Comparison of ENCODE assay signal across 17 cellular contexts in genomic region chr18:75454022-75454795, GRCh38. TPM values are rescaled to one million over a fixed set of nuclear protein-coding genes. Genes with fewer than 3 reads are reported as not detected.
DNase-seq lines count a peak whose midpoint lies in the region; ATAC-seq and TF ChIP-seq lines count a peak whose summit lies in the region.
"Had no signal": no experiment of that assay in that cellular context is flagged by ENCODE, and none has a peak within 500 bp of the region (broad histone marks: within the 10 kb centered on the region; RNA-seq: fewer than 3 reads in every experiment).

No MANE protein-coding gene starts in this region.

- no peak overlapping the region for H3K4me3 Mint-ChIP-seq in mesothelial cell of epicardium
- H3K4me3 Mint-ChIP-seq: IgD-negative memory B cell had no signal

- H3K79me1 ChIP-seq in trophoblast cell (ENCODE audit: low read length) = no peaks in the 10 kb centered on the region

- H4K91ac ChIP-seq in trophoblast cell (ENCODE audit: low read depth, low read length) = no peak overlapping the region

- no peak overlapping the region for H2BK12ac ChIP-seq in trophoblast cell (ENCODE audit: low read length)

- no peak overlapping the region for H2BK120ac ChIP-seq in trophoblast cell (ENCODE audit: insufficient read depth, low read length, poor library complexity)

- H3K27me3 ChIP-seq in trophoblast cell (ENCODE audit: insufficient read depth, low read length) (peaks cover 13% of the 10 kb centered on the region), colonic mucosa (peaks cover 12% of the 10 kb centered on the region)
- H3K27me3 ChIP-seq: BLaER1 had no signal

- H3K14ac ChIP-seq in trophoblast cell (ENCODE audit: low read length) = no peak overlapping the region

- no peak overlapping the region for H3K4me2 ChIP-seq in trophoblast cell (ENCODE audit: low read length)
- H3K4me2 ChIP-seq: BLaER1 had no signal

- H3K4me1 Mint-ChIP-seq in mesothelial cell of epicardium = peaks cover 29% of the 10 kb centered on the region

- intact Hi-C loops in colonic mucosa (cut with DNase I) = no loop called here

- H3K27me3 Mint-ChIP-seq in mesothelial cell of epicardium (ENCODE audit: low read depth) = no peaks in the 10 kb centered on the region

- H3K4me3 ChIP-seq in trophoblast cell (ENCODE audit: low read depth, low read length) (no peak overlapping the region), colonic mucosa (no peak overlapping the region)
- H3K4me3 ChIP-seq: BLaER1 had no signal

- H2AK5ac ChIP-seq in trophoblast cell (ENCODE audit: low read length) = no peak overlapping the region

- WGBS in trophoblast cell (ENCODE audit: extremely low coverage, insufficient coverage, insufficient read length) = no CpG with 5 or more reads among the region's 14 CpGs

- DNase-seq in DMS53 (lab: John Stamatoyannopoulos, UW) = peak; percentile 17
- DNase-seq in DMS53 treated with DMSO at 0.1 percent for 48 hours (lab: John Stamatoyannopoulos, UW; ENCODE audit: unreplicated experiment) = no peak
- no peak for DNase-seq in mesothelial cell of epicardium (ENCODE audit: low spot score in 2 of 2, unreplicated experiment in 2 of 2)
- no peak for DNase-seq in trophoblast cell
- DNase-seq in dedifferentiated amniotic fluid mesenchymal stem cell (ENCODE audit: extremely low spot score) = no peak
- DNase-seq in activated gamma-delta T cell treated with Interleukin-2 at 50 U/mL for 16 hours = no peak
- DNase-seq in colonic mucosa = no peak
- DNase-seq: DMS 273 treated with DMSO at 0.1 percent for 48 hours, NCI-H1436, NCI-H2029 treated with DMSO at 0.1 percent for 48 hours, NCI-H510A treated with DMSO at 0.1 percent for 48 hours, SHP77 had no signal

- no peak overlapping the region for H2BK5ac ChIP-seq in trophoblast cell (ENCODE audit: low read depth, low read length, poor library complexity)

- H3K9me3 ChIP-seq in trophoblast cell (ENCODE audit: insufficient read depth, low read depth, low read length) (peaks cover 1% of the 10 kb centered on the region), colonic mucosa (no peaks in the 10 kb centered on the region)

- H3K23ac ChIP-seq in trophoblast cell (ENCODE audit: low read length) = peak overlapping the region; percentile 96

- peaks cover 18% of the 10 kb centered on the region for H3K36me3 Mint-ChIP-seq in mesothelial cell of epicardium
- H3K36me3 Mint-ChIP-seq: IgD-negative memory B cell had no signal

- H4K8ac ChIP-seq in trophoblast cell (ENCODE audit: low read depth, low read length) = no peak overlapping the region

- H4K12ac ChIP-seq in trophoblast cell (ENCODE audit: low read depth, low read length) = no peak overlapping the region

- H3K36me3 ChIP-seq in trophoblast cell (ENCODE audit: control insufficient read depth in 1 of 2, insufficient read depth in 2 of 2, low read length in 2 of 2) (no peaks in the 10 kb centered on the region), colonic mucosa (no peaks in the 10 kb centered on the region)
- H3K36me3 ChIP-seq: BLaER1 had no signal

- peak overlapping the region; percentile 99 for H3K27ac Mint-ChIP-seq in mesothelial cell of epicardium
- H3K27ac Mint-ChIP-seq: IgD-negative memory B cell had no signal

- no peaks in the 10 kb centered on the region for H3K79me2 ChIP-seq in trophoblast cell (ENCODE audit: control insufficient read depth, insufficient read depth, low read length, poor library complexity)

- no peak overlapping the region for H2AFZ ChIP-seq in trophoblast cell (ENCODE audit: insufficient read depth, low read length, poor library complexity)

- ATAC-seq in HG02885 (IDR thresholded peaks at IDR 0.05; ENCODE audit: poor library complexity, unreplicated experiment) = no peak

- TF ChIP-seq CTCF in mesothelial cell of epicardium (IDR thresholded peaks at IDR 0.05; ENCODE audit: unreplicated experiment) (no peak), colonic mucosa (IDR thresholded peaks at IDR 0.05) (no peak)

- peaks cover 19% of the 10 kb centered on the region for H3K9me3 Mint-ChIP-seq in mesothelial cell of epicardium

- H3K27ac ChIP-seq in trophoblast cell (ENCODE audit: low read depth, low read length) (no peak overlapping the region), colonic mucosa (no peak overlapping the region)
- H3K27ac ChIP-seq: 22Rv1, BLaER1 had no signal

- H3K18ac ChIP-seq in trophoblast cell (ENCODE audit: low read length) = no peak overlapping the region

- no peak overlapping the region for H3K4ac ChIP-seq in trophoblast cell (ENCODE audit: low read depth, low read length)

- H3K4me1 ChIP-seq in trophoblast cell (ENCODE audit: control insufficient read depth in 1 of 2, insufficient read depth in 2 of 2, low read length in 2 of 2) (peaks cover 0 to 5% of the 10 kb centered on the region in 2 experiments), colonic mucosa (no peaks in the 10 kb centered on the region)
- H3K4me1 ChIP-seq: BLaER1 had no signal

- H3K9ac ChIP-seq in trophoblast cell (ENCODE audit: low read length) (no peak overlapping the region), colonic mucosa (ENCODE audit: low read depth in 2 of 2, low read length in 2 of 2) (no peak overlapping the region)
- H3K9ac ChIP-seq: BLaER1 had no signal

RNA-seq across cellular contexts. Expression of gene SMIM21, which starts 26.7 kb away (rescaled TPM):
- not detected in 3 replicates for total RNA-seq in mesothelial cell of epicardium
- polyA plus RNA-seq in trophoblast cell (2013) = not detected in 2 replicates
- not detected for total RNA-seq in colonic mucosa
- total RNA-seq: H7 had no signal
- polyA plus RNA-seq: IgD-negative memory B cell had no signal
